In genomic region chr1:52801011-52801410, GRCh38 we compare ENCODE assay signal across 9 cellular contexts.
"Had no signal": no experiment of that assay in that cellular context is flagged by ENCODE, and none has a peak within 500 bp of the region (broad histone marks: within the 10 kb centered on the region; RNA-seq: fewer than 3 reads in every experiment).

No MANE protein-coding gene starts in this region.

- FAIRE-seq: H1, H54 had no signal

- H3K4me3 Mint-ChIP-seq: GM23338, H9, HFFc6 had no signal

- H3K4me2 ChIP-seq: GM23338 had no signal

- H3K9me3 Mint-ChIP-seq: GM23338, H9, HFFc6 had no signal

- H2AFZ ChIP-seq: GM23338 had no signal

- H3K27ac ChIP-seq: HL-60 had no signal

- ATAC-seq: GM23338 had no signal

- DNase-seq: H9, HCEC 1CT, HFFc6, IMR-90, KBM-7 had no signal

- H3K27ac Mint-ChIP-seq: GM23338, H9, HFFc6 had no signal

- H3K4me1 Mint-ChIP-seq: GM23338, H9 had no signal

- H3K4me3 ChIP-seq: GM23338 had no signal
